Comparison of ENCODE assay signal across 30 cellular contexts in the genomic region with DNA sequence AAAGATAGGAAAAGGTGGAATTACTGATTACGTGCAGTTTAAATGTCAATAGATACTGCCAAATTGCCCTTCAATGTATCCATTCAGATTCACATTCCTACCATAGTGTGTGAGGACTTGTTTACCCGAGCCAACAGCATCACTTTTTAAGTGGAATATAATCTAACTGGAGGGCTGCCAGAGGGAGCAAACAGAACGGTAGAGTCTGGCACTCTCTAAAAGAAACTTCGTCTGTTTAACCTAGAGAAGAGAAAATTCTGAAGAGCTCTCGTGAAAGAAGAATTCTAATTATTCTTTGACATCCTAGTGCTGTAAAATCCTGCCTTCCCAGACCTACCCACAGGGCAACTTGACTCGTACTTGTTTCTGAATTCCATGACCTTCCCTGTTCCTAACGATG. TPM values are rescaled to one million over a fixed set of nuclear protein-coding genes. Genes with fewer than 3 reads are reported as not detected.
DNase-seq lines count a peak whose midpoint lies in the region; ATAC-seq and TF ChIP-seq lines count a peak whose summit lies in the region.
"Had no signal": no experiment of that assay in that cellular context is flagged by ENCODE, and none has a peak within 500 bp of the region (broad histone marks: within the 10 kb centered on the region; RNA-seq: fewer than 3 reads in every experiment).

No MANE protein-coding gene starts in this region.

- WGBS in upper lobe of left lung, 2 donors = 34 to 35% methylated on average over 7 of the region's 7 CpGs

- TF ChIP-seq EP300 in upper lobe of left lung (IDR thresholded peaks at IDR 0.05) = no peak

- H3K9me3 Mint-ChIP-seq in activated naive CD4-positive, alpha-beta T cell treated with anti-CD3 and anti-CD28 coated beads for 36 hours = no peaks in the 10 kb centered on the region
- H3K9me3 Mint-ChIP-seq: activated CD4-positive, alpha-beta T cell treated with anti-CD3 and anti-CD28 coated beads, Interleukin-2, amount 10 ng/mL, durations not matched to agents 24 days and 14 days; activated T-cell treated with anti-CD3 and anti-CD28 coated beads, Interleukin-2, amount 50 U/mL, for 4 hours; CD4-positive, alpha-beta T cell; memory B cell had no signal

- H3K27ac ChIP-seq in upper lobe of left lung = no peak overlapping the region
- H3K27ac ChIP-seq: A549, body of pancreas, epithelial cell of prostate, prostate gland, vagina, WERI-Rb-1 had no signal

- no peak overlapping the region for H3K4me3 Mint-ChIP-seq in activated naive CD4-positive, alpha-beta T cell treated with anti-CD3 and anti-CD28 coated beads for 36 hours
- H3K4me3 Mint-ChIP-seq: activated CD4-positive, alpha-beta T cell treated with anti-CD3 and anti-CD28 coated beads, Interleukin-2, amount 10 ng/mL, durations not matched to agents 24 days and 14 days; activated T-cell treated with anti-CD3 and anti-CD28 coated beads, Interleukin-2, amount 50 U/mL, for 4 hours; CD4-positive, alpha-beta T cell; memory B cell had no signal

- no peaks in the 10 kb centered on the region for H3K36me3 ChIP-seq in upper lobe of left lung
- H3K36me3 ChIP-seq: prostate gland, vagina, WERI-Rb-1 had no signal

- no peak for TF ChIP-seq POLR2A in upper lobe of left lung (IDR thresholded peaks at IDR 0.05)

- no peaks in the 10 kb centered on the region for H3K27me3 ChIP-seq in upper lobe of left lung
- H3K27me3 ChIP-seq: body of pancreas, vagina had no signal

- H3K27ac Mint-ChIP-seq in activated naive CD4-positive, alpha-beta T cell treated with anti-CD3 and anti-CD28 coated beads for 36 hours = no peak overlapping the region
- H3K27ac Mint-ChIP-seq: activated CD4-positive, alpha-beta T cell treated with anti-CD3 and anti-CD28 coated beads, Interleukin-2, amount 10 ng/mL, durations not matched to agents 24 days and 14 days; CD4-positive, alpha-beta T cell; memory B cell had no signal

- no peaks in the 10 kb centered on the region for H3K4me1 Mint-ChIP-seq in activated naive CD4-positive, alpha-beta T cell treated with anti-CD3 and anti-CD28 coated beads for 36 hours (ENCODE audit: low read depth)
- H3K4me1 Mint-ChIP-seq: activated CD4-positive, alpha-beta T cell treated with anti-CD3 and anti-CD28 coated beads, Interleukin-2, amount 10 ng/mL, durations not matched to agents 24 days and 14 days; memory B cell had no signal

- DNase-seq in NCI-H510A treated with DMSO at 0.1 percent for 48 hours (lab: John Stamatoyannopoulos, UW) = peak; percentile 27
- DNase-seq in NCI-H510A (lab: John Stamatoyannopoulos, UW) = no peak
- DNase-seq in NCI-H345 (lab: John Stamatoyannopoulos, UW) = peak; percentile 82
- DNase-seq in fibroblast of peridontal ligament (ENCODE audit: extremely low read depth) = peak; percentile 25
- no peak for DNase-seq in upper lobe of left lung
- DNase-seq in activated naive CD4-positive, alpha-beta T cell treated with anti-CD3 and anti-CD28 coated beads for 36 hours = no peak
- DNase-seq in activated effector memory CD4-positive, alpha-beta T cell treated with Interleukin-2 at 50 U/mL for 16 hours = no peak
- DNase-seq: activated T-cell treated with anti-CD3 and anti-CD28 coated beads, Interleukin-2, amount 50 U/mL, for 4 hours; AML-193; body of pancreas; CD4-positive, alpha-beta T cell; effector CD4-positive, alpha-beta T cell; foreskin fibroblast; head of caudate nucleus; NCI-H2029 treated with DMSO at 0.1 percent for 48 hours; NCI-H524; SIG-M5; stimulated activated naive CD4-positive, alpha-beta T cell treated with Interleukin-2 at 50 U/mL for 16 hours; T1000; WERI-Rb-1 had no signal

- H3K27me3 Mint-ChIP-seq in activated naive CD4-positive, alpha-beta T cell treated with anti-CD3 and anti-CD28 coated beads for 36 hours (ENCODE audit: low read depth) = no peaks in the 10 kb centered on the region

- no peak for TF ChIP-seq CTCF in upper lobe of left lung (IDR thresholded peaks at IDR 0.05)

- CTCF ChIA-PET in activated naive CD4-positive, alpha-beta T cell treated with anti-CD3 and anti-CD28 coated beads for 36 hours (lab: Charles Lee) = no interaction called here

- peak; percentile 41 to 79 for ATAC-seq in upper lobe of left lung (ENCODE audit: low FRiP score in 2 of 2)
- ATAC-seq in esophagus mucosa = no peak
- ATAC-seq: A549; activated T-cell treated with anti-CD3 and anti-CD28 coated beads, Interleukin-2, amount 50 U/mL, for 4 hours; body of pancreas; Panc1 had no signal

- H3K4me3 ChIP-seq in upper lobe of left lung = no peak overlapping the region
- H3K4me3 ChIP-seq: A549, body of pancreas, prostate gland, vagina had no signal

- no peaks in the 10 kb centered on the region for H3K9me3 ChIP-seq in upper lobe of left lung
- H3K9me3 ChIP-seq: A549, body of pancreas, prostate gland, vagina had no signal

- H3K4me1 ChIP-seq in upper lobe of left lung = no peaks in the 10 kb centered on the region
- H3K4me1 ChIP-seq: A549, body of pancreas, prostate gland, vagina had no signal

- no peaks in the 10 kb centered on the region for H3K36me3 Mint-ChIP-seq in activated naive CD4-positive, alpha-beta T cell treated with anti-CD3 and anti-CD28 coated beads for 36 hours (ENCODE audit: low read depth)
- H3K36me3 Mint-ChIP-seq: memory B cell had no signal

- intact Hi-C loops in activated naive CD4-positive, alpha-beta T cell treated with anti-CD3 and anti-CD28 coated beads for 36 hours (cut with micrococcal nuclease) = no loop called here

RNA-seq across cellular contexts. Expression of a gene that starts 23.2 kb away (rescaled TPM):
- not detected for total RNA-seq in upper lobe of left lung
- total RNA-seq in activated naive CD4-positive, alpha-beta T cell treated with anti-CD3 and anti-CD28 coated beads for 36 hours = not detected
- not detected for total RNA-seq in esophagus mucosa
- total RNA-seq: activated CD4-positive, alpha-beta T cell treated with anti-CD3 and anti-CD28 coated beads, Interleukin-2, amount 10 ng/mL, durations not matched to agents 24 days and 14 days; activated T-cell treated with anti-CD3 and anti-CD28 coated beads, Interleukin-2, amount 50 U/mL, for 4 hours; body of pancreas; CD4-positive, alpha-beta T cell; H4; kidney epithelial cell; prostate gland; vagina had no signal

RNA-seq across cellular contexts. Expression of a gene that starts 45.0 kb away (rescaled TPM):
- 100 to 1,000 TPM; 156 to 446 (median 301) TPM for total RNA-seq in upper lobe of left lung
- 10 to 100 TPM; 98.4 to 99.5 TPM for total RNA-seq in activated naive CD4-positive, alpha-beta T cell treated with anti-CD3 and anti-CD28 coated beads for 36 hours
- 96.4 TPM for total RNA-seq in esophagus mucosa

RNA-seq across cellular contexts. Expression of a gene that starts 59.4 kb away (rescaled TPM):
- 10 to 100 TPM; 10.1 to 40.9 (median 17.4) TPM for total RNA-seq in upper lobe of left lung
- total RNA-seq in activated naive CD4-positive, alpha-beta T cell treated with anti-CD3 and anti-CD28 coated beads for 36 hours = 10 to 100 TPM; 57.7 to 58.7 TPM
- total RNA-seq in esophagus mucosa = 12.8 TPM

Comparison
In these comparisons a context has a peak if more than half of its experiments do, and no peak if none do; other contexts are left out.
1. DNase-seq: peak in NCI-H510A treated with DMSO at 0.1 percent for 48 hours (single experiment), NCI-H345 (single experiment) and fibroblast of peridontal ligament (single experiment); none in NCI-H510A (single experiment), upper lobe of left lung (0 of 2), activated naive CD4-positive, alpha-beta T cell treated with anti-CD3 and anti-CD28 coated beads for 36 hours (single experiment) and activated effector memory CD4-positive, alpha-beta T cell treated with Interleukin-2 at 50 U/mL for 16 hours (single experiment).